In genomic region chr1:44380666-44381177, GRCh38 we compare ENCODE assay signal across 18 cellular contexts. TPM values are rescaled to one million over a fixed set of nuclear protein-coding genes. Genes with fewer than 3 reads are reported as not detected.
DNase-seq lines count a peak whose midpoint lies in the region; ATAC-seq, FAIRE-seq and TF ChIP-seq lines count a peak whose summit lies in the region.
"Had no signal": no experiment of that assay in that cellular context is flagged by ENCODE, and none has a peak within 500 bp of the region (broad histone marks: within the 10 kb centered on the region; RNA-seq: fewer than 3 reads in every experiment).

No MANE protein-coding gene starts in this region.

- no peak for TF ChIP-seq EP300 in GM12878 (IDR thresholded peaks at IDR 0.05; ENCODE audit: borderline replicate concordance in 1 of 2, control insufficient read depth in 1 of 2, low read depth in 2 of 2, low read length in 2 of 2)
- no peak for TF ChIP-seq EP300 in stomach (IDR thresholded peaks at IDR 0.05)

- H2AFZ ChIP-seq in Loucy (ENCODE audit: low read length), result peak overlapping the region; percentile 54; the same call in 1 of the 2 replicates
- H2AFZ ChIP-seq in GM12878 (ENCODE audit: control insufficient read depth, low read depth, low read length), result no peak overlapping the region

- H3K9me2 ChIP-seq in Loucy (replicated peaks; ENCODE audit: low read depth, low read length), result no peaks in the 10 kb centered on the region

- FAIRE-seq in GM12878 (lab: Jason Lieb, UNC), result no peak
- FAIRE-seq: A549, D721Med, GM18507 had no signal

- no peak overlapping the region for H3K4me3 ChIP-seq in Loucy (ENCODE audit: low read length, poor library complexity, severe bottlenecking)
- no peak overlapping the region for H3K4me3 ChIP-seq in GM12878
- H3K4me3 ChIP-seq in stomach, result no peak overlapping the region
- no peak overlapping the region for H3K4me3 ChIP-seq in esophagus squamous epithelium
- H3K4me3 ChIP-seq: A549 had no signal

- H3F3A ChIP-seq in Loucy (ENCODE audit: low read depth), result no peaks in the 10 kb centered on the region

- H3K4me1 ChIP-seq in Loucy (ENCODE audit: insufficient read depth, low read length, poor library complexity, severe bottlenecking) (no peaks in the 10 kb centered on the region), GM12878 (ENCODE audit: control insufficient read depth, insufficient read depth, low read length) (no peaks in the 10 kb centered on the region), stomach (no peaks in the 10 kb centered on the region), esophagus squamous epithelium (no peaks in the 10 kb centered on the region)
- H3K4me1 ChIP-seq: A549 had no signal

- TF ChIP-seq RAD21 in GM12878 (IDR thresholded peaks at IDR 0.05; ENCODE audit: insufficient read depth, low read depth, low read length), result no peak

- intact Hi-C loops in GM12878 (cut with micrococcal nuclease; ENCODE audit: unreplicated experiment) (no loop called here), stomach (cut with DNase I; ENCODE audit: low total_unique reads) (no loop called here), esophagus squamous epithelium (cut with DNase I) (no loop called here)

- TF ChIP-seq CTCF in Loucy (conservative IDR thresholded peaks at IDR 0.05; ENCODE audit: low read length) (no peak), GM12878 (IDR thresholded peaks at IDR 0.05 in 2 of 3, conservative IDR thresholded peaks at IDR 0.05 in 1 of 3; ENCODE audit: control insufficient read depth in 2 of 3, extremely low read depth in 1 of 3, insufficient read depth in 1 of 3, low read depth in 3 of 3, low read length in 3 of 3) (no peak), stomach (IDR thresholded peaks at IDR 0.05) (no peak), esophagus squamous epithelium (IDR thresholded peaks at IDR 0.05) (no peak)

- no peak overlapping the region for H3K4me2 ChIP-seq in Loucy (ENCODE audit: low read depth, low read length, poor library complexity, severe bottlenecking)
- H3K4me2 ChIP-seq in GM12878 (ENCODE audit: control insufficient read depth, insufficient read depth), result no peak overlapping the region
- H3K4me2 ChIP-seq: A549 had no signal

- no peaks in the 10 kb centered on the region for H3K27me3 ChIP-seq in Loucy (ENCODE audit: insufficient read depth, low read length, poor library complexity, severe bottlenecking)
- no peaks in the 10 kb centered on the region; a peak in 1 of 4 replicates for H3K27me3 ChIP-seq in GM12878 (replicated peaks in 1 of 2; ENCODE audit: control insufficient read depth in 2 of 2, insufficient read depth in 2 of 2, low read length in 1 of 2)
- no peaks in the 10 kb centered on the region for H3K27me3 ChIP-seq in stomach
- peaks cover 0 to 3% (median 0%) of the 10 kb centered on the region in 4 donors for H3K27me3 ChIP-seq in esophagus squamous epithelium

- no TSS peak for BruUV-seq in GM12878 (replicated peaks; lab: Mats Ljungman, UMichigan)

- 3% methylated on average over 3 of the region's 3 CpGs for WGBS in GM12878 (ENCODE audit: insufficient coverage, insufficient replicate concordance, low lambda C conversion rate, missing lambda C conversion rate)
- WGBS in stomach, 5 donors, result 59 to 79% (median 71%) methylated on average over 3 of the region's 3 CpGs
- WGBS in esophagus squamous epithelium, 2 donors, result 40 to 80% methylated on average over 1 of the region's 3 CpGs

- RAD21 ChIA-PET in GM12878 (lab: Charles Lee; ENCODE audit: unreplicated experiment), result no interaction called here

- H3K27ac ChIP-seq in GM12878 (ENCODE audit: control insufficient read depth, insufficient read depth) (no peak overlapping the region), substantia nigra (ENCODE audit: low read depth, low read length, poor library complexity, severe bottlenecking) (peak overlapping the region; percentile 53), stomach (no peak overlapping the region), esophagus squamous epithelium (no peak overlapping the region)
- H3K27ac ChIP-seq: A549 had no signal

- H3K79me2 ChIP-seq in Loucy (ENCODE audit: insufficient read depth, low read length), result no peaks in the 10 kb centered on the region
- no peaks in the 10 kb centered on the region for H3K79me2 ChIP-seq in GM12878 (ENCODE audit: control insufficient read depth, insufficient read depth, low read length)

- in situ Hi-C loops in GM12878 (cut with MboI), result no loop called here

- H3K9ac ChIP-seq in Loucy (ENCODE audit: low read depth, low read length, poor library complexity, severe bottlenecking) (no peak overlapping the region), GM12878 (ENCODE audit: control insufficient read depth, insufficient read depth, low read length) (no peak overlapping the region)

- H3K36me3 ChIP-seq in Loucy (ENCODE audit: insufficient read depth, low read length), result no peaks in the 10 kb centered on the region
- H3K36me3 ChIP-seq in GM12878 (ENCODE audit: control insufficient read depth in 2 of 2, insufficient read depth in 2 of 2, low read length in 1 of 2), result no peaks in the 10 kb centered on the region
- H3K36me3 ChIP-seq in stomach, result no peaks in the 10 kb centered on the region
- no peaks in the 10 kb centered on the region for H3K36me3 ChIP-seq in esophagus squamous epithelium

- SMC1A ChIA-PET in GM12878 (lab: Charles Lee; ENCODE audit: uncharacterized antibody, unreplicated experiment), result interaction anchor here (2.1 to 4.2 kb wide), 2 partner anchors 10 to 272 kb away, joined by 10 to 14 read pairs; no protein-coding TSS in a partner anchor

- H4K20me1 ChIP-seq in Loucy (ENCODE audit: insufficient read depth, low read length, poor library complexity, severe bottlenecking) (no peaks in the 10 kb centered on the region), GM12878 (ENCODE audit: control insufficient read depth, insufficient read depth) (no peaks in the 10 kb centered on the region)

- TF ChIP-seq POLR2A in GM12878 (IDR thresholded peaks at IDR 0.05; ENCODE audit: low read depth, low read length) (no peak), stomach (IDR thresholded peaks at IDR 0.05) (no peak), esophagus squamous epithelium (IDR thresholded peaks at IDR 0.05) (no peak)

- DNase-seq in GM12878 (ENCODE audit: low read depth, low spot score) (no peak), medulla oblongata (ENCODE audit: extremely low spot score) (peak; percentile 45), substantia nigra (lab: John Stamatoyannopoulos, UW) (peak in 5 of 49 donors; percentile 8 to 43 (median 9)), stomach (no peak), esophagus squamous epithelium (lab: John Stamatoyannopoulos, UW) (no peak)
- DNase-seq in stimulated activated naive CD4-positive, alpha-beta T cell (lab: John Stamatoyannopoulos, UW), result no peak
- DNase-seq: CD8-positive, alpha-beta T cell; COR-L47; DND-41; GDM1; GOT3; H9; IMR-90 had no signal

- H3K9me3 ChIP-seq in Loucy (ENCODE audit: insufficient read depth, low read depth, low read length) (no peaks in the 10 kb centered on the region), GM12878 (replicated peaks; ENCODE audit: control insufficient read depth, insufficient read depth, low read length) (no peaks in the 10 kb centered on the region), stomach (no peaks in the 10 kb centered on the region), esophagus squamous epithelium (no peaks in the 10 kb centered on the region)
- H3K9me3 ChIP-seq: A549 had no signal

- CTCF ChIA-PET in GM12878 (lab: Yijun Ruan, JAX), result interaction anchor here (0.8 to 1.4 kb wide), 4 partner anchors 115 to 272 kb away, joined by 3 to 4 read pairs (median 3); no protein-coding TSS in a partner anchor

- no peak; the same call in 2 of the 3 replicates for ATAC-seq in GM12878
- no peak for ATAC-seq in HG03378 (IDR thresholded peaks at IDR 0.05; ENCODE audit: unreplicated experiment)
- ATAC-seq: A549; CD8-positive, alpha-beta T cell had no signal

- POLR2A ChIA-PET in GM12878 (lab: Charles Lee), result no interaction called here

RNA-seq across cellular contexts. Expression of gene RNF220, which starts 24.3 kb away (rescaled TPM):
- 42.0 and 50.1 TPM in 2 replicates for total RNA-seq in GM12878 (2013; cell fraction: nucleolus; rRNA removed)
- total RNA-seq in GM12878 (2014; rRNA removed) (70.0 TPM in 2 replicates), GM12878 (2014; rRNA removed; fragmentation: Illumina TruSeq; extraction: Trizol) (46.7 and 51.3 TPM in 2 replicates), GM12878 (2021) (72.2 and 76.1 TPM in 2 replicates), stomach (100 to 1,000 TPM in 1 of 5 donors, 10 to 100 TPM in 4; 21.0 to 207 (median 48.7) TPM), esophagus squamous epithelium (100 to 1,000 TPM in 1 of 4 donors, 10 to 100 TPM in 3; 44.8 to 111 (median 60.3) TPM)
- 28.7 TPM for polyA plus RNA-seq in GM12878 (2011; ENCODE audit: low read depth)
- polyA plus RNA-seq in GM12878 (2011; rRNA removed) (35.3 and 49.4 TPM in 2 replicates), GM12878 (2014; fragmentation: Illumina TruSeq; extraction: Trizol) (50.0 and 75.3 TPM in 2 replicates), GM12878 (2014; fragmentation: Nextera tagmentation; extraction: Ambion mirVana) (10 to 100 TPM in 1 of 2 experiments, 1 to 10 TPM in 1; 4.6 to 13.6 TPM), GM12878 (2014; rRNA removed) (84.1 and 84.7 TPM in 2 replicates), GM12878 (2016; fragmentation: Nextera tagmentation; extraction: Ambion mirVana) (10 to 100 TPM; 51.2 to 56.1 TPM), stomach (10 to 100 TPM; 41.9 to 49.3 (median 45.6) TPM)
- polyA plus RNA-seq in GM12878 (2011; cell fraction: cytosol; rRNA removed), result 62.9 and 63.9 TPM in 2 replicates
- polyA plus RNA-seq in GM12878 (2011; cell fraction: nucleus; rRNA removed), result 86.1 and 91.3 TPM in 2 replicates
- polyA plus RNA-seq in GM12878 (2012), result 47.8 and 79.5 TPM in 2 replicates
- polyA minus RNA-seq in GM12878 (2011; rRNA and poly(A)+ RNA removed), result 30.3 and 33.9 TPM in 2 replicates
- polyA minus RNA-seq in GM12878 (2011; cell fraction: cytosol; rRNA and poly(A)+ RNA removed), result 13.8 and 14.7 TPM in 2 replicates
- polyA minus RNA-seq in GM12878 (2011; cell fraction: nucleus; rRNA and poly(A)+ RNA removed), result 9.9 and 17.9 TPM in 2 replicates

RNA-seq across cellular contexts. Expression of gene ERI3, which starts 25.7 kb away (rescaled TPM):
- total RNA-seq in GM12878 (2013; cell fraction: nucleolus; rRNA removed), result 20.4 and 28.8 TPM in 2 replicates
- 45.4 and 53.0 TPM in 2 replicates for total RNA-seq in GM12878 (2014; rRNA removed)
- 32.2 and 33.4 TPM in 2 replicates for total RNA-seq in GM12878 (2014; rRNA removed; fragmentation: Illumina TruSeq; extraction: Trizol)
- 46.9 and 49.4 TPM in 2 replicates for total RNA-seq in GM12878 (2021)
- polyA plus RNA-seq in GM12878 (2011; ENCODE audit: low read depth), result 18.4 TPM
- 26.3 and 39.0 TPM in 2 replicates for polyA plus RNA-seq in GM12878 (2011; rRNA removed)
- 63.6 and 72.7 TPM in 2 replicates for polyA plus RNA-seq in GM12878 (2011; cell fraction: cytosol; rRNA removed)
- 45.5 and 49.4 TPM in 2 replicates for polyA plus RNA-seq in GM12878 (2011; cell fraction: nucleus; rRNA removed)
- 24.3 and 28.9 TPM in 2 replicates for polyA plus RNA-seq in GM12878 (2012)
- 21.7 and 31.5 TPM in 2 replicates for polyA plus RNA-seq in GM12878 (2014; fragmentation: Illumina TruSeq; extraction: Trizol)
- 10 to 100 TPM; 20.6 to 29.0 TPM for polyA plus RNA-seq in GM12878 (2014; fragmentation: Nextera tagmentation; extraction: Ambion mirVana)
- 43.5 and 43.6 TPM in 2 replicates for polyA plus RNA-seq in GM12878 (2014; rRNA removed)
- 10 to 100 TPM; 73.1 to 90.4 TPM for polyA plus RNA-seq in GM12878 (2016; fragmentation: Nextera tagmentation; extraction: Ambion mirVana)
- polyA minus RNA-seq in GM12878 (2011; rRNA and poly(A)+ RNA removed), result 35.2 and 48.1 TPM in 2 replicates
- 22.9 and 25.1 TPM in 2 replicates for polyA minus RNA-seq in GM12878 (2011; cell fraction: cytosol; rRNA and poly(A)+ RNA removed)
- polyA minus RNA-seq in GM12878 (2011; cell fraction: nucleus; rRNA and poly(A)+ RNA removed), result 17.5 and 21.1 TPM in 2 replicates
- 100 to 1,000 TPM in 1 of 5 donors, 10 to 100 TPM in 4; 18.7 to 110 (median 30.1) TPM for total RNA-seq in stomach
- 10 to 100 TPM; 27.1 to 35.9 (median 30.1) TPM for polyA plus RNA-seq in stomach
- 10 to 100 TPM; 27.0 to 35.1 (median 31.8) TPM for total RNA-seq in esophagus squamous epithelium
